ENCODE assay signal across 16 cellular contexts in the genomic region with DNA sequence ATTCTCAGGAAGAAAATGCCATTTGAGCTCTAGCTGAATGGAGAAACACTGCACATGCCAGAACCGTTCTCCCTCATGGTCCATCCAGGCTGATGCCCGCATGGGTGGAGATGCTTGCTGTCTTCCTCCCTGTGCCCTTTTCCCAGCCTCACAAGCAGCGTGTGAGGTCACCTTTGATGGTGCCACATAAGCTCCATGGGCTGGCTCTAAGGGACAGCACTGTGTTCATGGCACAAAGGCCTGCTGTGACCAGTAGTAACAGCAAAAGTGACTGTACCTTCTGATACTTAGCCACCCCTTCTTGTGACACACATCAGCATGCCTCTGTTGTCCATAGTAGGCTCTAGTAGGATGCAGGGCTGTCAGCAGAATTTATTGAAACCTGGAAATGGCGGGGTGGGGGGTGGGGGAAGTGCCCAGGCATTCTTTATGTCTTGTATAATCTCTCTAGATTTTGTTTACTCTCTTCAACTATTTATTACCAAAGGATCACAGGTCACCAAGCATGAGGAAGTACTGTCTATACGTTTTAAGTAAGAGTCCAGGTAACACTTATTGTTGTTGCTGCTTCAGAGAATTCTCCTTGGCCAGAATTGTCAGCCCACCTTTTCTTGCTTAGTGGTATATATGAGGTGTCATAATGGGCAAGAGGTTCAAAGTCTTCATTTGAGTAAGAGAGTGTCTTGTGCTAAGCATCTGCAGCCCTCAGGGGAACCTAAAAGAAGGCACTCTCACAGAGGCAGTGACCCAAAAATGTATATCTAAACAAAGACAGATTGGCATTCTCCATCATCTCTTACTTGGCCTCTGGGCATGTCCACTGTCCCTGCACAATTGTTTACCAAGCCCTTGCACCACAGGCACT. TPM values are rescaled to one million over a fixed set of nuclear protein-coding genes. Genes with fewer than 3 reads are reported as not detected.
DNase-seq lines count a peak whose midpoint lies in the region; ATAC-seq and TF ChIP-seq lines count a peak whose summit lies in the region.
"Had no signal": no experiment of that assay in that cellular context is flagged by ENCODE, and none has a peak within 500 bp of the region (broad histone marks: within the 10 kb centered on the region; RNA-seq: fewer than 3 reads in every experiment).

No MANE protein-coding gene starts in this region.

- no peak for DNase-seq in left ventricle myocardium inferior
- DNase-seq in cardiac septum (ENCODE audit: low spot score): no peak
- DNase-seq in activated CD8-positive, alpha-beta T cell treated with anti-CD3 and anti-CD28 coated beads for 36 hours: no peak
- no peak for DNase-seq in mesothelial cell of epicardium (ENCODE audit: low spot score in 2 of 2, unreplicated experiment in 2 of 2)
- DNase-seq in transverse colon: no peak
- DNase-seq in NCI-H345 (lab: John Stamatoyannopoulos, UW): no peak
- DNase-seq: activated naive CD4-positive, alpha-beta T cell treated with Interleukin-2 at 50 U/mL for 16 hours; GF-D8; head of caudate nucleus; mesendoderm; MG63; NCI-H1694; NCI-H2227 treated with DMSO at 0.1 percent for 48 hours; right cardiac atrium had no signal

- H3K4me3 ChIP-seq in left ventricle myocardium inferior (no peak overlapping the region), transverse colon (no peak overlapping the region)
- H3K4me3 ChIP-seq: MG63 had no signal

- intact Hi-C loops in left ventricle myocardium inferior (cut with micrococcal nuclease): no loop called here
- intact Hi-C loops in cardiac septum (cut with DNase I): loop anchor here (5.0 kb wide), 1 partner anchor 55 kb away; a partner anchor contains a TSS
- intact Hi-C loops in activated CD8-positive, alpha-beta T cell treated with anti-CD3 and anti-CD28 coated beads for 36 hours (cut with micrococcal nuclease): no loop called here
- intact Hi-C loops in transverse colon (cut with DNase I; ENCODE audit: low total_unique reads): loop anchor here (10.0 kb wide), 1 partner anchor 58 kb away; a partner anchor contains a TSS

- no peaks in the 10 kb centered on the region for H3K36me3 ChIP-seq in left ventricle myocardium inferior
- no peaks in the 10 kb centered on the region for H3K36me3 ChIP-seq in transverse colon

- CTCF ChIA-PET in activated CD8-positive, alpha-beta T cell treated with anti-CD3 and anti-CD28 coated beads for 36 hours (lab: Charles Lee): interaction anchor here (1.3 to 4.3 kb wide), 2 partner anchors 13 to 21 kb away, joined by 4 to 24 read pairs; no protein-coding TSS in a partner anchor

- in situ Hi-C loops in transverse colon (cut with MboI; ENCODE audit: low pct_ligation_motif_present in 1 of 4, low pct_unique_long_range_greater_than_20kb in 1 of 4, low sequenced_read_pairs in 3 of 4): loop anchor here in 1 of 4 donors (25.0 kb wide), 1 partner anchor 95 kb away; no protein-coding TSS in a partner anchor

- peaks cover 20% of the 10 kb centered on the region for H3K36me3 Mint-ChIP-seq in activated CD8-positive, alpha-beta T cell treated with anti-CD3 and anti-CD28 coated beads for 36 hours (ENCODE audit: low read depth)
- H3K36me3 Mint-ChIP-seq in mesothelial cell of epicardium: no peaks in the 10 kb centered on the region

- H3K4me1 Mint-ChIP-seq in activated CD8-positive, alpha-beta T cell treated with anti-CD3 and anti-CD28 coated beads for 36 hours (ENCODE audit: low read depth): peaks cover 91% of the 10 kb centered on the region
- H3K4me1 Mint-ChIP-seq in mesothelial cell of epicardium: peaks cover 43% of the 10 kb centered on the region

- H3K27ac Mint-ChIP-seq in activated CD8-positive, alpha-beta T cell treated with anti-CD3 and anti-CD28 coated beads for 36 hours: peak overlapping the region; percentile 70
- H3K27ac Mint-ChIP-seq in mesothelial cell of epicardium: peak overlapping the region; percentile 23

- no peaks in the 10 kb centered on the region for H3K9me3 ChIP-seq in left ventricle myocardium inferior (replicated peaks)
- no peaks in the 10 kb centered on the region for H3K9me3 ChIP-seq in transverse colon
- H3K9me3 ChIP-seq: MG63 had no signal

- no peak for TF ChIP-seq POLR2A in transverse colon (IDR thresholded peaks at IDR 0.05)

- POLR2A ChIA-PET in activated CD8-positive, alpha-beta T cell treated with anti-CD3 and anti-CD28 coated beads for 36 hours (lab: Charles Lee): interaction anchor here (0.9 to 1.5 kb wide), 3 partner anchors 12 to 101 kb away, joined by 3 to 5 read pairs (median 3); no protein-coding TSS in a partner anchor

- no peak for TF ChIP-seq CTCF in left ventricle myocardium inferior (IDR thresholded peaks at IDR 0.05; ENCODE audit: borderline replicate concordance)
- TF ChIP-seq CTCF in activated CD8-positive, alpha-beta T cell treated with anti-CD3 and anti-CD28 coated beads for 36 hours (IDR thresholded peaks at IDR 0.05): no peak
- no peak for TF ChIP-seq CTCF in mesothelial cell of epicardium (IDR thresholded peaks at IDR 0.05; ENCODE audit: unreplicated experiment)
- no peak for TF ChIP-seq CTCF in transverse colon (IDR thresholded peaks at IDR 0.05)

- ATAC-seq in activated CD8-positive, alpha-beta T cell treated with anti-CD3 and anti-CD28 coated beads for 36 hours: peak; percentile 45
- ATAC-seq in GM18861 (IDR thresholded peaks at IDR 0.05; ENCODE audit: unreplicated experiment) (no peak), esophagus mucosa (no peak)
- ATAC-seq: right cardiac atrium had no signal

- no peaks in the 10 kb centered on the region for H3K27me3 Mint-ChIP-seq in activated CD8-positive, alpha-beta T cell treated with anti-CD3 and anti-CD28 coated beads for 36 hours
- no peaks in the 10 kb centered on the region for H3K27me3 Mint-ChIP-seq in mesothelial cell of epicardium (ENCODE audit: low read depth)

- H3K4me3 Mint-ChIP-seq in activated CD8-positive, alpha-beta T cell treated with anti-CD3 and anti-CD28 coated beads for 36 hours: no peak overlapping the region
- H3K4me3 Mint-ChIP-seq in mesothelial cell of epicardium: no peak overlapping the region

- H3K27me3 ChIP-seq in left ventricle myocardium inferior (ENCODE audit: low read depth) (no peaks in the 10 kb centered on the region), transverse colon (no peaks in the 10 kb centered on the region)
- H3K27me3 ChIP-seq: MG63 had no signal

- H3K9me3 Mint-ChIP-seq in activated CD8-positive, alpha-beta T cell treated with anti-CD3 and anti-CD28 coated beads for 36 hours: no peaks in the 10 kb centered on the region
- H3K9me3 Mint-ChIP-seq in mesothelial cell of epicardium: no peaks in the 10 kb centered on the region

- H3K27ac ChIP-seq in left ventricle myocardium inferior (replicated peaks) (peak overlapping the region; percentile 78), transverse colon (peak overlapping the region; percentile 15 to 56 (median 50))

- H3K4me1 ChIP-seq in left ventricle myocardium inferior (peaks cover 100% of the 10 kb centered on the region), transverse colon (peaks cover 50 to 84% (median 54%) of the 10 kb centered on the region in 4 donors)

- WGBS in transverse colon (ENCODE audit: low coverage in 1 of 2), 2 donors: 62% methylated on average over 5 of the region's 5 CpGs; no CpG with 5 or more reads in 1 of the 2 donors

- TF ChIP-seq EP300 in transverse colon (IDR thresholded peaks at IDR 0.05; ENCODE audit: low read depth): no peak

RNA-seq across cellular contexts. Expression of a gene that starts 56.5 kb away (rescaled TPM):
- total RNA-seq in left ventricle myocardium inferior (242 TPM), cardiac septum (215 TPM), mesothelial cell of epicardium (133 to 136 TPM (median 135 TPM) in 3 replicates), transverse colon (100 to 1,000 TPM in 2 of 4 donors, 10 to 100 TPM in 2; 45.0 to 121 (median 101) TPM), esophagus mucosa (231 TPM)
- 100 to 1,000 TPM; 304 to 322 TPM for total RNA-seq in activated CD8-positive, alpha-beta T cell treated with anti-CD3 and anti-CD28 coated beads for 36 hours

Comparison
In these comparisons a context has a peak if more than half of its experiments do, and no peak if none do; other contexts are left out.
1. intact Hi-C loops: an anchor here in cardiac septum (5.0 kb wide) and transverse colon (10.0 kb wide); none called in left ventricle myocardium inferior and activated CD8-positive, alpha-beta T cell treated with anti-CD3 and anti-CD28 coated beads for 36 hours.